Comparison of ENCODE assay signal across 10 cellular contexts in genomic region chr1:201376464-201377374, GRCh38. TPM values are rescaled to one million over a fixed set of nuclear protein-coding genes. Genes with fewer than 3 reads are reported as not detected.
A peak's percentile ranks its signal among the peaks of the same experiment; 100 is the strongest.
DNase-seq lines count a peak whose midpoint lies in the region; ATAC-seq, FAIRE-seq and TF ChIP-seq lines count a peak whose summit lies in the region.
"Had no signal": no experiment of that assay in that cellular context is flagged by ENCODE, and none has a peak within 500 bp of the region (broad histone marks: within the 10 kb centered on the region; RNA-seq: fewer than 3 reads in every experiment).

No MANE protein-coding gene starts in this region.

- H3K4me1 ChIP-seq in astrocyte (ENCODE audit: insufficient read depth, low read length): peaks cover 12% of the 10 kb centered on the region

- H3K4me2 ChIP-seq in astrocyte (ENCODE audit: low read length): peak overlapping the region; percentile 42

- no peaks in the 10 kb centered on the region for H3K4me1 Mint-ChIP-seq in activated CD4-positive, alpha-beta T cell treated with anti-CD3 and anti-CD28 coated beads, Interleukin-2, amount 10 ng/mL, durations not matched to agents 24 days and 14 days
- H3K4me1 Mint-ChIP-seq in astrocyte (ENCODE audit: low read depth, unreplicated experiment): peaks cover 9% of the 10 kb centered on the region
- H3K4me1 Mint-ChIP-seq in naive thymus-derived CD8-positive, alpha-beta T cell: no peaks in the 10 kb centered on the region
- H3K4me1 Mint-ChIP-seq: activated naive CD4-positive, alpha-beta T cell treated with anti-CD3 and anti-CD28 coated beads, Interleukin-2, amount 50 U/mL, for 24 hours had no signal

- H3K27me3 Mint-ChIP-seq in activated CD4-positive, alpha-beta T cell treated with anti-CD3 and anti-CD28 coated beads, Interleukin-2, amount 10 ng/mL, durations not matched to agents 24 days and 14 days: peaks cover 7% of the 10 kb centered on the region
- peaks cover 45% of the 10 kb centered on the region for H3K27me3 Mint-ChIP-seq in astrocyte (ENCODE audit: low read depth, unreplicated experiment)
- peaks cover 5 to 25% (median 15%) of the 10 kb centered on the region in 5 donors for H3K27me3 Mint-ChIP-seq in naive thymus-derived CD8-positive, alpha-beta T cell

- no peaks in the 10 kb centered on the region for H4K20me1 ChIP-seq in astrocyte (ENCODE audit: insufficient read depth, low read length)

- H2AFZ ChIP-seq in astrocyte (ENCODE audit: low read depth, low read length): no peak overlapping the region

- FAIRE-seq in astrocyte (lab: Jason Lieb, UNC): no peak

- H3K9ac ChIP-seq in astrocyte (ENCODE audit: low read length): no peak overlapping the region

- H3K9me3 Mint-ChIP-seq in activated CD4-positive, alpha-beta T cell treated with anti-CD3 and anti-CD28 coated beads, Interleukin-2, amount 10 ng/mL, durations not matched to agents 24 days and 14 days: no peaks in the 10 kb centered on the region
- no peaks in the 10 kb centered on the region for H3K9me3 Mint-ChIP-seq in astrocyte (ENCODE audit: unreplicated experiment)
- no peaks in the 10 kb centered on the region for H3K9me3 Mint-ChIP-seq in naive thymus-derived CD8-positive, alpha-beta T cell
- H3K9me3 Mint-ChIP-seq: activated naive CD4-positive, alpha-beta T cell treated with anti-CD3 and anti-CD28 coated beads, Interleukin-2, amount 50 U/mL, for 24 hours; CD4-positive, CD25-positive, alpha-beta regulatory T cell had no signal

- no peak for ATAC-seq in HG02678 (IDR thresholded peaks at IDR 0.05; ENCODE audit: unreplicated experiment)
- no peak for ATAC-seq in GM21576 (IDR thresholded peaks at IDR 0.05; ENCODE audit: unreplicated experiment)
- no peak for ATAC-seq in naive thymus-derived CD8-positive, alpha-beta T cell

- no peak overlapping the region for H3K27ac ChIP-seq in astrocyte (ENCODE audit: low read depth, low read length)

- H3K36me3 Mint-ChIP-seq in activated CD4-positive, alpha-beta T cell treated with anti-CD3 and anti-CD28 coated beads, Interleukin-2, amount 10 ng/mL, durations not matched to agents 24 days and 14 days (ENCODE audit: low read depth): no peaks in the 10 kb centered on the region
- H3K36me3 Mint-ChIP-seq in astrocyte (ENCODE audit: low read depth, unreplicated experiment): no peaks in the 10 kb centered on the region
- H3K36me3 Mint-ChIP-seq in naive thymus-derived CD8-positive, alpha-beta T cell: no peaks in the 10 kb centered on the region
- H3K36me3 Mint-ChIP-seq: activated naive CD4-positive, alpha-beta T cell treated with anti-CD3 and anti-CD28 coated beads, Interleukin-2, amount 50 U/mL, for 24 hours; CD4-positive, CD25-positive, alpha-beta regulatory T cell had no signal

- H3K27ac Mint-ChIP-seq in activated CD4-positive, alpha-beta T cell treated with anti-CD3 and anti-CD28 coated beads, Interleukin-2, amount 10 ng/mL, durations not matched to agents 24 days and 14 days: no peak overlapping the region
- H3K27ac Mint-ChIP-seq in astrocyte (ENCODE audit: unreplicated experiment): peak overlapping the region; percentile 69
- H3K27ac Mint-ChIP-seq in naive thymus-derived CD8-positive, alpha-beta T cell: no peak overlapping the region
- H3K27ac Mint-ChIP-seq: activated naive CD4-positive, alpha-beta T cell treated with anti-CD3 and anti-CD28 coated beads, Interleukin-2, amount 50 U/mL, for 24 hours had no signal

- no peaks in the 10 kb centered on the region for H3K79me2 ChIP-seq in astrocyte (ENCODE audit: insufficient read depth, low read length)

- H3K36me3 ChIP-seq in astrocyte (ENCODE audit: insufficient read depth, low read length): no peaks in the 10 kb centered on the region

- intact Hi-C loops in activated CD4-positive, alpha-beta T cell treated with anti-CD3 and anti-CD28 coated beads, Interleukin-2, amount 10 ng/mL, durations not matched to agents 24 days and 14 days (cut with micrococcal nuclease): no loop called here

- no peak overlapping the region for H3K4me3 Mint-ChIP-seq in activated CD4-positive, alpha-beta T cell treated with anti-CD3 and anti-CD28 coated beads, Interleukin-2, amount 10 ng/mL, durations not matched to agents 24 days and 14 days
- peak overlapping the region; percentile 20 for H3K4me3 Mint-ChIP-seq in astrocyte (ENCODE audit: unreplicated experiment)
- no peak overlapping the region for H3K4me3 Mint-ChIP-seq in naive thymus-derived CD8-positive, alpha-beta T cell
- H3K4me3 Mint-ChIP-seq: activated naive CD4-positive, alpha-beta T cell treated with anti-CD3 and anti-CD28 coated beads, Interleukin-2, amount 50 U/mL, for 24 hours; CD4-positive, CD25-positive, alpha-beta regulatory T cell had no signal

- POLR2A ChIA-PET in naive thymus-derived CD8-positive, alpha-beta T cell (lab: Charles Lee): no interaction called here

- peak; percentile 74 for TF ChIP-seq CTCF in astrocyte (IDR thresholded peaks at IDR 0.05; ENCODE audit: insufficient read depth, low read depth, low read length)

- in situ Hi-C loops in KBM-7 (cut with MboI; ENCODE audit: low pct_unique_long_range_greater_than_20kb, low sequenced_read_pairs): no loop called here

- no peak overlapping the region for H3K4me3 ChIP-seq in astrocyte (ENCODE audit: insufficient read depth, low read depth, low read length)

- no peaks in the 10 kb centered on the region for H3K9me3 ChIP-seq in astrocyte (ENCODE audit: insufficient read depth, low read depth, low read length)

- H3K27me3 ChIP-seq in astrocyte (ENCODE audit: insufficient read depth, low read length): peaks cover 31% of the 10 kb centered on the region

- DNase-seq in activated CD4-positive, alpha-beta T cell treated with anti-CD3 and anti-CD28 coated beads, Interleukin-2, amount 10 ng/mL, durations not matched to agents 24 days and 14 days: peak; percentile 57
- no peak for DNase-seq in activated CD4-positive, alpha-beta T cell treated with anti-CD3 and anti-CD28 coated beads, Interleukin-2, amount 50 U/mL, for 1 hour
- DNase-seq in KBM-7: peak; percentile 51
- DNase-seq in astrocyte (ENCODE audit: low read depth): peak; percentile 16
- DNase-seq in kidney tubule cell (ENCODE audit: low spot score): peak; percentile 63
- no peak for DNase-seq in naive thymus-derived CD8-positive, alpha-beta T cell

RNA-seq across cellular contexts. Expression of gene TNNT2, which starts 0.8 kb away (rescaled TPM):
- not detected in 2 replicates for total RNA-seq in activated CD4-positive, alpha-beta T cell treated with anti-CD3 and anti-CD28 coated beads, Interleukin-2, amount 10 ng/mL, durations not matched to agents 24 days and 14 days
- total RNA-seq in astrocyte: 2.2 and 6.1 TPM in 2 replicates
- not detected for total RNA-seq in naive thymus-derived CD8-positive, alpha-beta T cell
- not detected for polyA plus RNA-seq in naive thymus-derived CD8-positive, alpha-beta T cell
- total RNA-seq: CD4-positive, CD25-positive, alpha-beta regulatory T cell had no signal
- polyA plus RNA-seq: CD4-positive, CD25-positive, alpha-beta regulatory T cell had no signal

RNA-seq across cellular contexts. Expression of gene LAD1, which starts 22.4 kb away (rescaled TPM):
- total RNA-seq in activated CD4-positive, alpha-beta T cell treated with anti-CD3 and anti-CD28 coated beads, Interleukin-2, amount 10 ng/mL, durations not matched to agents 24 days and 14 days: not detected in 2 replicates
- total RNA-seq in astrocyte: 0.29 and 1.2 TPM in 2 replicates
- total RNA-seq in naive thymus-derived CD8-positive, alpha-beta T cell: not detected
- not detected for polyA plus RNA-seq in naive thymus-derived CD8-positive, alpha-beta T cell
- total RNA-seq: CD4-positive, CD25-positive, alpha-beta regulatory T cell had no signal
- polyA plus RNA-seq: CD4-positive, CD25-positive, alpha-beta regulatory T cell had no signal

RNA-seq across cellular contexts. Expression of gene TNNI1, which starts 44.8 kb away (rescaled TPM):
- not detected in 2 replicates for total RNA-seq in activated CD4-positive, alpha-beta T cell treated with anti-CD3 and anti-CD28 coated beads, Interleukin-2, amount 10 ng/mL, durations not matched to agents 24 days and 14 days
- 3.0 and 3.2 TPM in 2 replicates for total RNA-seq in astrocyte
- not detected for total RNA-seq in naive thymus-derived CD8-positive, alpha-beta T cell
- not detected for polyA plus RNA-seq in naive thymus-derived CD8-positive, alpha-beta T cell
- total RNA-seq: CD4-positive, CD25-positive, alpha-beta regulatory T cell had no signal
- polyA plus RNA-seq: CD4-positive, CD25-positive, alpha-beta regulatory T cell had no signal

Comparison
In these comparisons a context has a peak if more than half of its experiments do, and no peak if none do; other contexts are left out.
1. DNase-seq: peak in activated CD4-positive, alpha-beta T cell treated with anti-CD3 and anti-CD28 coated beads, Interleukin-2, amount 10 ng/mL, durations not matched to agents 24 days and 14 days (single experiment), KBM-7 (single experiment), astrocyte (single experiment) and kidney tubule cell (single experiment); none in activated CD4-positive, alpha-beta T cell treated with anti-CD3 and anti-CD28 coated beads, Interleukin-2, amount 50 U/mL, for 1 hour (single experiment) and naive thymus-derived CD8-positive, alpha-beta T cell (0 of 10).